In genomic region chr1:187928288-187928687, GRCh38 we compare ENCODE assay signal across 8 cellular contexts.
DNase-seq lines count a peak whose midpoint lies in the region; ATAC-seq and TF ChIP-seq lines count a peak whose summit lies in the region.

No MANE protein-coding gene starts in this region.

- TF ChIP-seq CTCF in GM12865 (IDR thresholded peaks at IDR 0.05; ENCODE audit: insufficient read depth, low read depth, low read length, missing control alignments) (peak; percentile 53), astrocyte of the cerebellum (IDR thresholded peaks at IDR 0.05; ENCODE audit: low read depth, low read length, missing control alignments) (peak; percentile 69)

- H3K4me3 ChIP-seq in GM12865 (ENCODE audit: low read depth, low read length) (no peak overlapping the region), astrocyte of the cerebellum (ENCODE audit: low read depth, low read length) (no peak overlapping the region)

- peak; percentile 50 for DNase-seq in GM12865 (ENCODE audit: low read depth)
- DNase-seq in astrocyte of the cerebellum (ENCODE audit: low read depth): peak; percentile 36
- peak; percentile 31 for DNase-seq in midbrain (lab: John Stamatoyannopoulos, UW)
- DNase-seq in mesenteric fat pad (ENCODE audit: low spot score): no peak
- DNase-seq in activated naive CD4-positive, alpha-beta T cell treated with Interleukin-2 at 50 U/mL for 16 hours: no peak
- DNase-seq in NCI-H1694 treated with DMSO at 0.1 percent for 48 hours (lab: John Stamatoyannopoulos, UW): no peak

- ATAC-seq in HG03175 (IDR thresholded peaks at IDR 0.05; ENCODE audit: unreplicated experiment) (peak; percentile 43), HG03045 (IDR thresholded peaks at IDR 0.05; ENCODE audit: unreplicated experiment) (no peak)

- in situ Hi-C loops in astrocyte of the cerebellum (cut with HindIII; ENCODE audit: low sequenced_read_pairs): no loop called here

Comparison
In these comparisons a context has a peak if more than half of its experiments do, and no peak if none do; other contexts are left out.
1. DNase-seq: peak in GM12865 (single experiment), astrocyte of the cerebellum (single experiment) and midbrain (single experiment); none in mesenteric fat pad (single experiment), activated naive CD4-positive, alpha-beta T cell treated with Interleukin-2 at 50 U/mL for 16 hours (single experiment) and NCI-H1694 treated with DMSO at 0.1 percent for 48 hours (single experiment).